In genomic region chrX:47144626-47145407, GRCh38 we compare ENCODE assay signal across 1 cellular context.
TF ChIP-seq lines count a peak whose summit lies in the region.

Gene NDUFB11, minus strand, starts transcription at chrX:47144702. Its CDS starts 23 bp downstream, at chrX:47144679.
Gene RBM10, plus strand, starts transcription at chrX:47145221. Its CDS starts 2,261 bp downstream, at chrX:47147482.

TF ChIP-seq in GM12878, 131 proteins besides CTCF, POLR2A, EP300 and RAD21 (continued from another document and continues in another):
- TF ChIP-seq HSF1 (IDR thresholded peaks at IDR 0.05; ENCODE audit: low read depth, low read length) (no peak), ASH2L (IDR thresholded peaks at IDR 0.05; ENCODE audit: borderline replicate concordance, low read depth) (no peak), ATF7 (IDR thresholded peaks at IDR 0.05; ENCODE audit: low read depth) (0 out of 2 replicates have a peak, but pooled peaks have one; percentile 35), RUNX3 (IDR thresholded peaks at IDR 0.05; ENCODE audit: low read length) (peak; percentile 15; the same call in 1 of the 2 replicates), BACH1 (IDR thresholded peaks at IDR 0.05; ENCODE audit: borderline replicate concordance) (no peak; the same call in none of the 2 replicates), STAT1 (conservative IDR thresholded peaks at IDR 0.05) (no peak), MYC (IDR thresholded peaks at IDR 0.05; ENCODE audit: insufficient read depth, insufficient read length, insufficient replicate concordance, low read length, severe bottlenecking) (no peak), SUPT20H (IDR thresholded peaks at IDR 0.05; ENCODE audit: borderline replicate concordance, control insufficient read depth, low read depth, low read length) (no peak), ATF2 (IDR thresholded peaks at IDR 0.05; ENCODE audit: low read length) (no peak), GABPA (IDR thresholded peaks at IDR 0.05; ENCODE audit: low read depth) (0 out of 2 replicates have a peak, but pooled peaks have one; percentile 21), TCF12 (IDR thresholded peaks at IDR 0.05; ENCODE audit: low read depth, low read length) (0 out of 2 replicates have a peak, but pooled peaks have one; percentile 19), BMI1 (IDR thresholded peaks at IDR 0.05; ENCODE audit: borderline replicate concordance) (no peak), BHLHE40 (IDR thresholded peaks at IDR 0.05; ENCODE audit: borderline replicate concordance in 1 of 2, low read depth in 2 of 2, low read length in 1 of 2) (no peak; a peak in 1 of 4 replicates), ZNF24 (IDR thresholded peaks at IDR 0.05) (no peak), CHD2 (IDR thresholded peaks at IDR 0.05; ENCODE audit: borderline replicate concordance, low read depth, low read length) (peak; percentile 64; the same call in 1 of the 2 replicates), YY1 (IDR thresholded peaks at IDR 0.05; ENCODE audit: low read depth, low read length) (peak; percentile 93), HDGF (IDR thresholded peaks at IDR 0.05) (no peak), FOS (IDR thresholded peaks at IDR 0.05; ENCODE audit: borderline replicate concordance, extremely low read depth, insufficient read length) (no peak), EZH2 (IDR thresholded peaks at IDR 0.05; ENCODE audit: borderline replicate concordance, control insufficient read depth, low read depth, low read length) (no peak), NR2C1 (IDR thresholded peaks at IDR 0.05) (no peak), RFX5 (IDR thresholded peaks at IDR 0.05; ENCODE audit: low read depth, low read length) (0 out of 2 replicates have a peak, but pooled peaks have one; percentile 51), CBFB (IDR thresholded peaks at IDR 0.05; ENCODE audit: low read depth) (peak; percentile 11; the same call in 1 of the 2 replicates), SUZ12 (IDR thresholded peaks at IDR 0.05; ENCODE audit: unreplicated experiment) (no peak), MEF2A (IDR thresholded peaks at IDR 0.05; ENCODE audit: insufficient read depth, low read depth, low read length) (no peak), CREB1 (IDR thresholded peaks at IDR 0.05; ENCODE audit: low read depth) (peak; percentile 17; the same call in 1 of the 2 replicates), PKNOX1 (IDR thresholded peaks at IDR 0.05) (peak; percentile 93), RB1 (IDR thresholded peaks at IDR 0.05; ENCODE audit: borderline replicate concordance) (peak; percentile 46; the same call in 1 of the 2 replicates), RBBP5 (conservative IDR thresholded peaks at IDR 0.05) (no peak), IKZF1 (conservative IDR thresholded peaks at IDR 0.05) (peak; percentile 35; the same call in 1 of the 2 replicates), EGR1 (IDR thresholded peaks at IDR 0.05; ENCODE audit: borderline replicate concordance in 1 of 2, low read depth in 2 of 2, low read length in 2 of 2) (no peak), FOXM1 (IDR thresholded peaks at IDR 0.05; ENCODE audit: low read depth, low read length) (no peak), IKZF2 (IDR thresholded peaks at IDR 0.05) (no peak), DPF2 (IDR thresholded peaks at IDR 0.05) (no peak; the same call in 1 of the 2 replicates), IRF3 (IDR thresholded peaks at IDR 0.05) (peak; percentile 47; the same call in 1 of the 2 replicates), E2F8 (IDR thresholded peaks at IDR 0.05; ENCODE audit: low read depth, partially characterized antibody) (no peak), ZNF217 (IDR thresholded peaks at IDR 0.05) (no peak), CHD4 (IDR thresholded peaks at IDR 0.05) (no peak), TCF3 (IDR thresholded peaks at IDR 0.05; ENCODE audit: borderline replicate concordance, insufficient read depth, low read depth, low read length) (no peak), TBL1XR1 (IDR thresholded peaks at IDR 0.05; ENCODE audit: low read depth, low read length) (no peak), MEF2B (IDR thresholded peaks at IDR 0.05; ENCODE audit: partially characterized antibody, poor library complexity, severe bottlenecking) (no peak), BCL3 (IDR thresholded peaks at IDR 0.05; ENCODE audit: borderline replicate concordance, insufficient read depth, low read depth, low read length, poor library complexity, severe bottlenecking) (no peak), LARP7 (IDR thresholded peaks at IDR 0.05) (no peak; the same call in 1 of the 2 replicates)
- TF ChIP-seq, protein P1, sequence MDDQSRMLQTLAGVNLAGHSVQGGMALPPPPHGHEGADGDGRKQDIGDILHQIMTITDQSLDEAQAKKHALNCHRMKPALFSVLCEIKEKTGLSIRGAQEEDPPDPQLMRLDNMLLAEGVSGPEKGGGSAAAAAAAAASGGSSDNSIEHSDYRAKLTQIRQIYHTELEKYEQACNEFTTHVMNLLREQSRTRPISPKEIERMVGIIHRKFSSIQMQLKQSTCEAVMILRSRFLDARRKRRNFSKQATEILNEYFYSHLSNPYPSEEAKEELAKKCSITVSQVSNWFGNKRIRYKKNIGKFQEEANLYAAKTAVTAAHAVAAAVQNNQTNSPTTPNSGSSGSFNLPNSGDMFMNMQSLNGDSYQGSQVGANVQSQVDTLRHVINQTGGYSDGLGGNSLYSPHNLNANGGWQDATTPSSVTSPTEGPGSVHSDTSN (IDR thresholded peaks at IDR 0.05; ENCODE audit: insufficient replicate concordance, low read depth, low read length), result peak; percentile 58
- TF ChIP-seq, protein P2, sequence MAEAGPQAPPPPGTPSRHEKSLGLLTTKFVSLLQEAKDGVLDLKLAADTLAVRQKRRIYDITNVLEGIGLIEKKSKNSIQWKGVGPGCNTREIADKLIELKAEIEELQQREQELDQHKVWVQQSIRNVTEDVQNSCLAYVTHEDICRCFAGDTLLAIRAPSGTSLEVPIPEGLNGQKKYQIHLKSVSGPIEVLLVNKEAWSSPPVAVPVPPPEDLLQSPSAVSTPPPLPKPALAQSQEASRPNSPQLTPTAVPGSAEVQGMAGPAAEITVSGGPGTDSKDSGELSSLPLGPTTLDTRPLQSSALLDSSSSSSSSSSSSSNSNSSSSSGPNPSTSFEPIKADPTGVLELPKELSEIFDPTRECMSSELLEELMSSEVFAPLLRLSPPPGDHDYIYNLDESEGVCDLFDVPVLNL (IDR thresholded peaks at IDR 0.05; ENCODE audit: low read depth, low read length), result peak; percentile 60
- TF ChIP-seq, protein P3, sequence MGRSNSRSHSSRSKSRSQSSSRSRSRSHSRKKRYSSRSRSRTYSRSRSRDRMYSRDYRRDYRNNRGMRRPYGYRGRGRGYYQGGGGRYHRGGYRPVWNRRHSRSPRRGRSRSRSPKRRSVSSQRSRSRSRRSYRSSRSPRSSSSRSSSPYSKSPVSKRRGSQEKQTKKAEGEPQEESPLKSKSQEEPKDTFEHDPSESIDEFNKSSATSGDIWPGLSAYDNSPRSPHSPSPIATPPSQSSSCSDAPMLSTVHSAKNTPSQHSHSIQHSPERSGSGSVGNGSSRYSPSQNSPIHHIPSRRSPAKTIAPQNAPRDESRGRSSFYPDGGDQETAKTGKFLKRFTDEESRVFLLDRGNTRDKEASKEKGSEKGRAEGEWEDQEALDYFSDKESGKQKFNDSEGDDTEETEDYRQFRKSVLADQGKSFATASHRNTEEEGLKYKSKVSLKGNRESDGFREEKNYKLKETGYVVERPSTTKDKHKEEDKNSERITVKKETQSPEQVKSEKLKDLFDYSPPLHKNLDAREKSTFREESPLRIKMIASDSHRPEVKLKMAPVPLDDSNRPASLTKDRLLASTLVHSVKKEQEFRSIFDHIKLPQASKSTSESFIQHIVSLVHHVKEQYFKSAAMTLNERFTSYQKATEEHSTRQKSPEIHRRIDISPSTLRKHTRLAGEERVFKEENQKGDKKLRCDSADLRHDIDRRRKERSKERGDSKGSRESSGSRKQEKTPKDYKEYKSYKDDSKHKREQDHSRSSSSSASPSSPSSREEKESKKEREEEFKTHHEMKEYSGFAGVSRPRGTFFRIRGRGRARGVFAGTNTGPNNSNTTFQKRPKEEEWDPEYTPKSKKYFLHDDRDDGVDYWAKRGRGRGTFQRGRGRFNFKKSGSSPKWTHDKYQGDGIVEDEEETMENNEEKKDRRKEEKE (IDR thresholded peaks at IDR 0.05), result no peak
- TF ChIP-seq, protein P4, sequence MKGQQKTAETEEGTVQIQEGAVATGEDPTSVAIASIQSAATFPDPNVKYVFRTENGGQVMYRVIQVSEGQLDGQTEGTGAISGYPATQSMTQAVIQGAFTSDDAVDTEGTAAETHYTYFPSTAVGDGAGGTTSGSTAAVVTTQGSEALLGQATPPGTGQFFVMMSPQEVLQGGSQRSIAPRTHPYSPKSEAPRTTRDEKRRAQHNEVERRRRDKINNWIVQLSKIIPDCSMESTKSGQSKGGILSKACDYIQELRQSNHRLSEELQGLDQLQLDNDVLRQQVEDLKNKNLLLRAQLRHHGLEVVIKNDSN (IDR thresholded peaks at IDR 0.05; ENCODE audit: borderline replicate concordance, extremely low read length, insufficient read depth, low read depth, low read length), result no peak
- TF ChIP-seq, protein P5, sequence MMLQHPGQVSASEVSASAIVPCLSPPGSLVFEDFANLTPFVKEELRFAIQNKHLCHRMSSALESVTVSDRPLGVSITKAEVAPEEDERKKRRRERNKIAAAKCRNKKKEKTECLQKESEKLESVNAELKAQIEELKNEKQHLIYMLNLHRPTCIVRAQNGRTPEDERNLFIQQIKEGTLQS (IDR thresholded peaks at IDR 0.05; ENCODE audit: borderline replicate concordance, extremely low read depth, low read depth, low read length), result no peak
